In genomic region chr10:125848857-125849256, GRCh38 we compare ENCODE assay signal across 27 cellular contexts. TPM values are rescaled to one million over a fixed set of nuclear protein-coding genes. Genes with fewer than 3 reads are reported as not detected.
"Had no signal": no experiment of that assay in that cellular context is flagged by ENCODE, and none has a peak within 500 bp of the region (broad histone marks: within the 10 kb centered on the region; RNA-seq: fewer than 3 reads in every experiment).

No MANE protein-coding gene starts in this region.

- FAIRE-seq: urothelium cell line had no signal

- H3K9me3 ChIP-seq: stomach, suprapubic skin, testis, thoracic aorta, thyroid gland, tibial artery, tibial nerve, transverse colon, upper lobe of left lung, upper lobe of right lung, uterus, vagina had no signal

- H3K27ac ChIP-seq: suprapubic skin, testis, thoracic aorta, thyroid gland, tibial artery, tibial nerve, transverse colon, upper lobe of left lung, upper lobe of right lung, uterus, vagina had no signal

- H3K27me3 ChIP-seq: stomach, suprapubic skin, testis, thyroid gland, tibial artery, tibial nerve, transverse colon, upper lobe of left lung, upper lobe of right lung, uterus, vagina had no signal

- ATAC-seq: stimulated activated effector memory CD8-positive, alpha-beta T cell treated with anti-CD3 and anti-CD28 coated beads, Interleukin-12 subunit alpha, Interleukin-12 subunit beta, amount 100 ng/mL, for 72 hours; stimulated activated memory B cell treated with anti-CD40 and anti-IgM and Interleukin-4, amounts not matched to agents 10 μg/mL and 1 μg/mL and 100 μg/mL, for 72 hours; stimulated activated naive B cell treated with anti-CD40 and anti-IgM and Interleukin-4, amounts not matched to agents 10 μg/mL and 1 μg/mL and 100 μg/mL, for 72 hours; stimulated activated naive CD8-positive, alpha-beta T cell treated with anti-CD3 and anti-CD28 coated beads, Interleukin-15, amount 100 ng/mL, for 72 hours; stimulated activated naive CD8-positive, alpha-beta T cell treated with anti-CD3 and anti-CD28 coated beads, Interleukin-15, Interleukin-2, amounts not matched to agents 100 U/mL and 50 U/mL, for 24 hours had no signal

- H3K36me3 ChIP-seq: uterus had no signal

- H3K4me1 ChIP-seq: suprapubic skin, thyroid gland, tibial artery, transverse colon, upper lobe of left lung, upper lobe of right lung, vagina had no signal

- H3K4me3 ChIP-seq: stomach, suprapubic skin, testis, thoracic aorta, thyroid gland, tibial artery, tibial nerve, transverse colon, upper lobe of left lung, upper lobe of right lung, uterus, vagina had no signal

- DNase-seq: stimulated activated CD4-positive, alpha-beta T cell treated with anti-CD3 and anti-CD28 coated beads, Interleukin-2, amount 100 ng/mL, for 48 hours; stimulated activated CD4-positive, alpha-beta T cell treated with anti-CD3 and anti-CD28 coated beads, Interleukin-4, amount 100 ng/mL, for 1 hour; stimulated activated CD4-positive, alpha-beta T cell treated with anti-CD3 and anti-CD28 coated beads, Interleukin-4, amount 100 ng/mL, for 24 hours; stimulated activated CD4-positive, alpha-beta T cell treated with anti-CD3 and anti-CD28 coated beads, Interleukin-4, amount 100 ng/mL, for 4 hours; stimulated activated CD8-positive, alpha-beta memory T cell treated with anti-CD3 and anti-CD28 coated beads, Interleukin-4, amount 100 ng/mL, for 48 hours; stimulated activated naive B cell treated with anti-CD40 and anti-IgM and Interleukin-4, amounts not matched to agents 10 μg/mL and 1 μg/mL and 100 μg/mL, for 72 hours; stimulated activated naive CD4-positive, alpha-beta T cell; stimulated activated naive CD4-positive, alpha-beta T cell treated with Interleukin-2 at 50 U/mL for 16 hours; stimulated activated naive CD8-positive, alpha-beta T cell treated with anti-CD3 and anti-CD28 coated beads, Interleukin-15, amount 100 ng/mL, for 72 hours; stimulated activated naive CD8-positive, alpha-beta T cell treated with anti-CD3 and anti-CD28 coated beads, Interleukin-15, Interleukin-2, amounts not matched to agents 100 U/mL and 50 U/mL, for 24 hours; substantia nigra; thyroid gland; tibial artery; transverse colon; trophoblast cell; upper lobe of left lung; upper lobe of right lung; uterus had no signal

RNA-seq across cellular contexts. Expression of gene FANK1, which starts 47.5 kb away (rescaled TPM):
- total RNA-seq: thoracic aorta had no signal
